Comparison of ENCODE assay signal across 1 cellular context in genomic region chr3:52809821-52810377, GRCh38.
TF ChIP-seq lines count a peak whose summit lies in the region.

No MANE protein-coding gene starts in this region.

TF ChIP-seq in GM23338, 12 proteins besides CTCF, POLR2A, EP300 and RAD21 (continued from another document):
- TF ChIP-seq REST (IDR thresholded peaks at IDR 0.05; ENCODE audit: unreplicated experiment) (no peak), NANOG (IDR thresholded peaks at IDR 0.05; ENCODE audit: borderline replicate concordance) (no peak), JUNB (IDR thresholded peaks at IDR 0.05; ENCODE audit: unreplicated experiment) (no peak), ZNF114 (CRISPR knock-in tag; IDR thresholded peaks at IDR 0.05) (no peak), CREB1 (CRISPR knock-in tag; IDR thresholded peaks at IDR 0.05; ENCODE audit: low read depth) (no peak), STAT1 (IDR thresholded peaks at IDR 0.05; ENCODE audit: unreplicated experiment) (no peak), ZNF462 (CRISPR knock-in tag; IDR thresholded peaks at IDR 0.05) (no peak), POLR2AphosphoS5 (IDR thresholded peaks at IDR 0.05; ENCODE audit: low read depth) (no peak), EZH2 (IDR thresholded peaks at IDR 0.05; ENCODE audit: low read depth, unreplicated experiment) (no peak)
